ENCODE assay signal across 8 cellular contexts in genomic region chr19:47228168-47228936, GRCh38. TPM values are rescaled to one million over a fixed set of nuclear protein-coding genes. Genes with fewer than 3 reads are reported as not detected.
DNase-seq lines count a peak whose midpoint lies in the region; TF ChIP-seq lines count a peak whose summit lies in the region.

No MANE protein-coding gene starts in this region.

- peak overlapping the region; percentile 86 for H3K4me3 ChIP-seq in HUES6 (ENCODE audit: low read depth, low read length)
- H3K4me3 ChIP-seq in duodenal mucosa (ENCODE audit: low read depth in 1 of 2, low read length in 2 of 2) = peak overlapping the region; percentile 63 to 65
- peak overlapping the region; percentile 80 to 85 for H3K4me3 ChIP-seq in mucosa of rectum (ENCODE audit: low read length in 2 of 2)
- peak overlapping the region; percentile 57 to 95 for H3K4me3 ChIP-seq in vagina

- H3K27me3 ChIP-seq in HUES6 (ENCODE audit: control insufficient read depth, insufficient read depth, low read length) = no peaks in the 10 kb centered on the region; the same call in 1 of the 2 replicates
- peaks cover 8 to 13% of the 10 kb centered on the region in 2 donors for H3K27me3 ChIP-seq in duodenal mucosa (ENCODE audit: control insufficient read depth in 1 of 2, insufficient read depth in 2 of 2, low read length in 2 of 2)
- no peaks in the 10 kb centered on the region for H3K27me3 ChIP-seq in mucosa of rectum (ENCODE audit: control insufficient read depth in 2 of 2, insufficient read depth in 2 of 2, low read length in 2 of 2)
- H3K27me3 ChIP-seq in vagina = no peaks in the 10 kb centered on the region

- DNase-seq in CMK (ENCODE audit: low read depth) (peak; percentile 39), vagina (ENCODE audit: extremely low spot score in 2 of 2) (no peak), amniotic stem cell (lab: John Stamatoyannopoulos, UW) (no peak), iPS-NIHi7 (ENCODE audit: extremely low spot score) (no peak)

- TF ChIP-seq CTCF in VCaP (conservative IDR thresholded peaks at IDR 0.05) = no peak
- TF ChIP-seq CTCF in vagina (IDR thresholded peaks at IDR 0.05) = no peak

- H3K27ac ChIP-seq in HUES6 (ENCODE audit: low read depth, low read length) = peak overlapping the region; percentile 90; the same call in 1 of the 2 replicates
- peak overlapping the region; percentile 85; the same call in 1 of the 2 replicates for H3K27ac ChIP-seq in VCaP
- H3K27ac ChIP-seq in duodenal mucosa (ENCODE audit: low read depth, low read length) = peak overlapping the region; percentile 93
- H3K27ac ChIP-seq in mucosa of rectum (ENCODE audit: low read depth in 2 of 2, low read length in 2 of 2) = peak overlapping the region; percentile 98 to 99
- H3K27ac ChIP-seq in vagina = peak overlapping the region; percentile 100

- no peak for TF ChIP-seq POLR2A in vagina (IDR thresholded peaks at IDR 0.05)

- H3K4me1 ChIP-seq in HUES6 (ENCODE audit: control insufficient read depth, insufficient read depth, low read length) (peaks cover 42% of the 10 kb centered on the region), duodenal mucosa (ENCODE audit: control insufficient read depth in 1 of 2, insufficient read depth in 2 of 2, low read length in 2 of 2) (peaks cover 34 to 56% of the 10 kb centered on the region in 2 donors), mucosa of rectum (ENCODE audit: control insufficient read depth in 2 of 2, insufficient read depth in 2 of 2, low read length in 2 of 2) (peaks cover 47 to 50% of the 10 kb centered on the region in 2 donors), vagina (peaks cover 61% of the 10 kb centered on the region)

- intact Hi-C loops in vagina (cut with DNase I) = no loop called here

- H3K9ac ChIP-seq in HUES6 (ENCODE audit: low read length) (peak overlapping the region; percentile 82), duodenal mucosa (ENCODE audit: low read depth in 1 of 2, low read length in 2 of 2) (peak overlapping the region; percentile 30 to 36), mucosa of rectum (ENCODE audit: low read depth in 1 of 2, low read length in 2 of 2) (peak overlapping the region; percentile 80 to 96)

- H3K36me3 ChIP-seq in HUES6 (ENCODE audit: control insufficient read depth, insufficient read depth, low read length) = peaks cover 9% of the 10 kb centered on the region
- H3K36me3 ChIP-seq in duodenal mucosa (ENCODE audit: control insufficient read depth in 1 of 2, insufficient read depth in 2 of 2, low read length in 2 of 2) = no peaks in the 10 kb centered on the region
- H3K36me3 ChIP-seq in mucosa of rectum (ENCODE audit: control insufficient read depth in 2 of 2, insufficient read depth in 2 of 2, low read length in 2 of 2) = peaks cover 0 to 2% of the 10 kb centered on the region in 2 donors
- H3K36me3 ChIP-seq in vagina = no peaks in the 10 kb centered on the region

- H3K9me3 ChIP-seq in HUES6 (ENCODE audit: control insufficient read depth, insufficient read depth, low read depth, low read length) (no peaks in the 10 kb centered on the region), duodenal mucosa (ENCODE audit: control insufficient read depth in 1 of 2, low read length in 2 of 2) (no peaks in the 10 kb centered on the region), mucosa of rectum (ENCODE audit: control insufficient read depth in 2 of 2, low read length in 2 of 2) (no peaks in the 10 kb centered on the region), vagina (no peaks in the 10 kb centered on the region)

RNA-seq across cellular contexts. Expression of gene BBC3, which starts 2.6 kb away (rescaled TPM):
- 4.7 TPM for total RNA-seq in vagina

RNA-seq across cellular contexts. Expression of gene CCDC9, which starts 28.0 kb away (rescaled TPM):
- 19.2 TPM for total RNA-seq in vagina

RNA-seq across cellular contexts. Expression of gene INAFM1, which starts 46.3 kb away (rescaled TPM):
- total RNA-seq in vagina = 18.9 TPM

Comparison
In these comparisons a context has a peak if more than half of its experiments do, and no peak if none do; other contexts are left out.
1. H3K9ac ChIP-seq: peak in every context shown above with its lines; median percentile 88 in mucosa of rectum; 82 in HUES6; 33 in duodenal mucosa.